Comparison of ENCODE assay signal across 8 cellular contexts in the genomic region with DNA sequence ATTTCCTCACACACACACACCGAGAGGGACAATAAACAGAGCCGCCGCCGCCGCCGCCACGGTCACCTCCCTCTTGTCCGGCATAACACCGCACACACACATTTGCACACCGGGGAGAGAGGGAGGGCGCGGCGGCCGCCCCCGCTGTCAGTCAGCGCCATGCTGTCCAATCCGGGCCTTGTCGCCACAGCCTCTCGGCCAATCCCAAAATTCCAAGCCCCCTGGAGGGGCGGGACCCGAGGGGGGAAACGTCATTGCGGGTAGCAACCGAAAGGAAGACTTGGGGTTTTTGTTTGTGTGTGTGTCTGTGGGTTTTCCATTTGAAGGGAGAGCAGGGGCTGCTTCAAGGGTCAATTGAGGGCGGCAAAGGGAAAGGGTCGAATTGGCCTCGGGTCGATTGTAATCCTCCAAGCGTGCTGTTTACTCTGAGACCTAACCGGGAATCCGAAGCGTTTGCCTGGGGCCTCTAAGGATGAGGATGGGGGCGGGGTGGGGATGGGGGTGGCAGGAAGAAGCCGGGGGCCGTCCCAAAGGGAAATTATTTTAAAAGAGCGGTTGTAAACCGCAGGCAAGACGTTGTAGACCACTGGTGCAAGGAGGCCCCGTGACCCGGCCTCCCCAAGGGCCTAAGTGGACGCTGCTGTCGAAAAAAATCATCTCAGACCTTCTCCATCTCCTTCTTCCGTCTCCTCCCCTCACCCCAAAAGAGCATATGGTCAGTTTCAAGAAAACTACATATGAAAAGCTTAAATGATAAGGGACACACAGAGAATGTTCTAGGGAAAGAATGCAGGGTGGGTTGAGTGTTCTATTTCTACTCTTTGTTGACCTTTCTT. TPM values are rescaled to one million over a fixed set of nuclear protein-coding genes. Genes with fewer than 3 reads are reported as not detected.
DNase-seq lines count a peak whose midpoint lies in the region; ATAC-seq and TF ChIP-seq lines count a peak whose summit lies in the region.

A gene with protein sequence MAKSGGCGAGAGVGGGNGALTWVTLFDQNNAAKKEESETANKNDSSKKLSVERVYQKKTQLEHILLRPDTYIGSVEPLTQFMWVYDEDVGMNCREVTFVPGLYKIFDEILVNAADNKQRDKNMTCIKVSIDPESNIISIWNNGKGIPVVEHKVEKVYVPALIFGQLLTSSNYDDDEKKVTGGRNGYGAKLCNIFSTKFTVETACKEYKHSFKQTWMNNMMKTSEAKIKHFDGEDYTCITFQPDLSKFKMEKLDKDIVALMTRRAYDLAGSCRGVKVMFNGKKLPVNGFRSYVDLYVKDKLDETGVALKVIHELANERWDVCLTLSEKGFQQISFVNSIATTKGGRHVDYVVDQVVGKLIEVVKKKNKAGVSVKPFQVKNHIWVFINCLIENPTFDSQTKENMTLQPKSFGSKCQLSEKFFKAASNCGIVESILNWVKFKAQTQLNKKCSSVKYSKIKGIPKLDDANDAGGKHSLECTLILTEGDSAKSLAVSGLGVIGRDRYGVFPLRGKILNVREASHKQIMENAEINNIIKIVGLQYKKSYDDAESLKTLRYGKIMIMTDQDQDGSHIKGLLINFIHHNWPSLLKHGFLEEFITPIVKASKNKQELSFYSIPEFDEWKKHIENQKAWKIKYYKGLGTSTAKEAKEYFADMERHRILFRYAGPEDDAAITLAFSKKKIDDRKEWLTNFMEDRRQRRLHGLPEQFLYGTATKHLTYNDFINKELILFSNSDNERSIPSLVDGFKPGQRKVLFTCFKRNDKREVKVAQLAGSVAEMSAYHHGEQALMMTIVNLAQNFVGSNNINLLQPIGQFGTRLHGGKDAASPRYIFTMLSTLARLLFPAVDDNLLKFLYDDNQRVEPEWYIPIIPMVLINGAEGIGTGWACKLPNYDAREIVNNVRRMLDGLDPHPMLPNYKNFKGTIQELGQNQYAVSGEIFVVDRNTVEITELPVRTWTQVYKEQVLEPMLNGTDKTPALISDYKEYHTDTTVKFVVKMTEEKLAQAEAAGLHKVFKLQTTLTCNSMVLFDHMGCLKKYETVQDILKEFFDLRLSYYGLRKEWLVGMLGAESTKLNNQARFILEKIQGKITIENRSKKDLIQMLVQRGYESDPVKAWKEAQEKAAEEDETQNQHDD (N-terminal part only) (minus strand): TSS at position 98 of the 836 bp plus-strand sequence. CDS start 610 bp downstream, outside the sequence.

- H3K27ac ChIP-seq in suprapubic skin, result peak within 1 kb of the TSS; percentile 99

- no peak for TF ChIP-seq EP300 in suprapubic skin (IDR thresholded peaks at IDR 0.05)

- TF ChIP-seq CTCF in GM06990 (IDR thresholded peaks at IDR 0.05; ENCODE audit: insufficient read depth, low read length, poor library complexity, severe bottlenecking) (no peak), suprapubic skin (IDR thresholded peaks at IDR 0.05) (no peak)

- H3K9me3 ChIP-seq in suprapubic skin, result no peaks in the 10 kb centered on the region

- DNase-seq in GM06990 (ENCODE audit: extremely low read depth, insufficient read length) (peak; percentile 98), NCI-H1092 (lab: John Stamatoyannopoulos, UW) (peak; percentile 87), SKM-1 (lab: John Stamatoyannopoulos, UW; ENCODE audit: unreplicated experiment) (peak; percentile 93), globus pallidus (ENCODE audit: low spot score) (peak; percentile 99), nucleus accumbens (lab: John Stamatoyannopoulos, UW) (peak; percentile 52 to 98 (median 96)), suprapubic skin (ENCODE audit: low spot score in 2 of 2) (peak; percentile 96 to 97)
- peak; percentile 92 to 97 for DNase-seq in activated naive CD4-positive, alpha-beta T cell treated with anti-CD3 and anti-CD28 coated beads, Interleukin-2, amount 50 U/mL, for 72 hours (ENCODE audit: low spot score in 2 of 2)

- peak in 1 of 2 donors; percentile 83 for TF ChIP-seq POLR2A in suprapubic skin (IDR thresholded peaks at IDR 0.05)

- peak; percentile 90 for ATAC-seq in HG02588 (IDR thresholded peaks at IDR 0.05; ENCODE audit: unreplicated experiment)
- ATAC-seq in activated naive CD4-positive, alpha-beta T cell treated with anti-CD3 and anti-CD28 coated beads, Interleukin-2, amount 50 U/mL, for 72 hours, result peak; percentile 93 to 94

- H3K36me3 ChIP-seq in GM06990 (ENCODE audit: control insufficient read depth, insufficient read depth, low read length) (no peaks in the 10 kb centered on the region), suprapubic skin (no peaks in the 10 kb centered on the region)

- peak within 1 kb of the TSS; percentile 73 for H3K4me3 ChIP-seq in GM06990 (replicated peaks; ENCODE audit: low read depth, low read length)
- peak within 1 kb of the TSS; percentile 82 for H3K4me3 ChIP-seq in suprapubic skin

- WGBS in suprapubic skin, result under 1% methylated on average over 34 of the region's 43 CpGs

- H3K27me3 ChIP-seq in GM06990 (replicated peaks; ENCODE audit: control insufficient read depth, insufficient read depth, low read length) (no peaks in the 10 kb centered on the region), suprapubic skin (no peaks in the 10 kb centered on the region)

- peaks cover 12 to 20% of the 10 kb centered on the region in 2 donors for H3K36me3 Mint-ChIP-seq in activated naive CD4-positive, alpha-beta T cell treated with anti-CD3 and anti-CD28 coated beads, Interleukin-2, amount 50 U/mL, for 72 hours

- no peaks in the 10 kb centered on the region for H3K9me3 Mint-ChIP-seq in activated naive CD4-positive, alpha-beta T cell treated with anti-CD3 and anti-CD28 coated beads, Interleukin-2, amount 50 U/mL, for 72 hours

- H3K27ac Mint-ChIP-seq in activated naive CD4-positive, alpha-beta T cell treated with anti-CD3 and anti-CD28 coated beads, Interleukin-2, amount 50 U/mL, for 72 hours, result peak within 1 kb of the TSS; percentile 97 to 100

- peaks cover 36% of the 10 kb centered on the region for H3K4me1 ChIP-seq in suprapubic skin

RNA-seq across cellular contexts. Expression of the gene that starts here (rescaled TPM):
- total RNA-seq in activated naive CD4-positive, alpha-beta T cell treated with anti-CD3 and anti-CD28 coated beads, Interleukin-2, amount 50 U/mL, for 72 hours, result 100 to 1,000 TPM in 1 of 2 donors, 10 to 100 TPM in 1; 93.8 to 125 TPM
- total RNA-seq in suprapubic skin, result 100 to 1,000 TPM in 1 of 4 donors, 10 to 100 TPM in 3; 59.3 to 160 (median 83.5) TPM

Comparison
In these comparisons a context has a peak if more than half of its experiments do, and no peak if none do; other contexts are left out.
1. Peak in every context shown above with its lines: DNase-seq, ATAC-seq, H3K4me3 ChIP-seq and H3K27ac ChIP-seq.